9 cellular contexts compared by ENCODE assay signal in genomic region chr22:41411021-41411851, GRCh38. TPM values are rescaled to one million over a fixed set of nuclear protein-coding genes. Genes with fewer than 3 reads are reported as not detected.
DNase-seq lines count a peak whose midpoint lies in the region; ATAC-seq, FAIRE-seq and TF ChIP-seq lines count a peak whose summit lies in the region.
"Had no signal": no experiment of that assay in that cellular context is flagged by ENCODE, and none has a peak within 500 bp of the region (broad histone marks: within the 10 kb centered on the region; RNA-seq: fewer than 3 reads in every experiment).

No MANE protein-coding gene starts in this region.

- H3K27me3 ChIP-seq in CD8-positive, alpha-beta memory T cell (ENCODE audit: insufficient read depth, low read length, poor library complexity, severe bottlenecking): no peaks in the 10 kb centered on the region

- H3K27me3 Mint-ChIP-seq in CD8-positive, alpha-beta memory T cell: peaks cover 0 to 2% of the 10 kb centered on the region in 2 donors
- no peaks in the 10 kb centered on the region for H3K27me3 Mint-ChIP-seq in activated CD4-positive, alpha-beta memory T cell treated with anti-CD3 and anti-CD28 coated beads for 36 hours

- H3K4me1 ChIP-seq in CD8-positive, alpha-beta memory T cell (ENCODE audit: insufficient read depth, low read length): peaks cover 37% of the 10 kb centered on the region

- H3K4me1 Mint-ChIP-seq in CD8-positive, alpha-beta memory T cell: peaks cover 23 to 39% (median 30%) of the 10 kb centered on the region in 3 donors
- peaks cover 26% of the 10 kb centered on the region for H3K4me1 Mint-ChIP-seq in activated CD4-positive, alpha-beta memory T cell treated with anti-CD3 and anti-CD28 coated beads for 36 hours (ENCODE audit: low read depth)

- H3K4me3 Mint-ChIP-seq in CD8-positive, alpha-beta memory T cell: peak overlapping the region; percentile 4 to 60 (median 32)
- H3K4me3 Mint-ChIP-seq in activated CD4-positive, alpha-beta memory T cell treated with anti-CD3 and anti-CD28 coated beads for 36 hours: no peak overlapping the region

- DNase-seq in CD8-positive, alpha-beta memory T cell: no peak
- no peak for DNase-seq in activated CD4-positive, alpha-beta memory T cell treated with anti-CD3 and anti-CD28 coated beads for 36 hours
- DNase-seq in left cardiac atrium (no peak), putamen (ENCODE audit: low spot score) (peak; percentile 72), D341Med (ENCODE audit: low spot score) (no peak), D721Med (ENCODE audit: insufficient read length, low spot score) (no peak)
- DNase-seq in stimulated activated CD4-positive, alpha-beta T cell treated with anti-CD3 and anti-CD28 coated beads, Interleukin-1b, Interleukin-23, amount 100 ng/mL, for 48 hours: no peak
- DNase-seq: NCI-H1694 treated with DMSO at 0.1 percent for 48 hours had no signal

- no peak overlapping the region for H3K4me3 ChIP-seq in CD8-positive, alpha-beta memory T cell (ENCODE audit: low read length)

- H3K9me3 ChIP-seq in CD8-positive, alpha-beta memory T cell (ENCODE audit: low read length): no peaks in the 10 kb centered on the region

- peak overlapping the region; percentile 54 to 100 (median 86) for H3K27ac Mint-ChIP-seq in CD8-positive, alpha-beta memory T cell
- peak overlapping the region; percentile 74 for H3K27ac Mint-ChIP-seq in activated CD4-positive, alpha-beta memory T cell treated with anti-CD3 and anti-CD28 coated beads for 36 hours

- no peak for TF ChIP-seq CTCF in D721Med (IDR thresholded peaks at IDR 0.05; ENCODE audit: insufficient read depth, missing control alignments)

- FAIRE-seq in D721Med (lab: Jason Lieb, UNC): no peak

- H3K36me3 Mint-ChIP-seq in CD8-positive, alpha-beta memory T cell: peaks cover 0 to 8% (median 0%) of the 10 kb centered on the region in 3 donors
- H3K36me3 Mint-ChIP-seq in activated CD4-positive, alpha-beta memory T cell treated with anti-CD3 and anti-CD28 coated beads for 36 hours: peaks cover 9% of the 10 kb centered on the region

- intact Hi-C loops in activated CD4-positive, alpha-beta memory T cell treated with anti-CD3 and anti-CD28 coated beads for 36 hours (cut with micrococcal nuclease): no loop called here
- intact Hi-C loops in left cardiac atrium (cut with DNase I): no loop called here

- H3K36me3 ChIP-seq in CD8-positive, alpha-beta memory T cell (ENCODE audit: insufficient read depth, low read length): no peaks in the 10 kb centered on the region

- H3K27ac ChIP-seq in CD8-positive, alpha-beta memory T cell (ENCODE audit: low read depth, low read length): no peak overlapping the region

- H3K9me3 Mint-ChIP-seq in CD8-positive, alpha-beta memory T cell: no peaks in the 10 kb centered on the region
- no peaks in the 10 kb centered on the region for H3K9me3 Mint-ChIP-seq in activated CD4-positive, alpha-beta memory T cell treated with anti-CD3 and anti-CD28 coated beads for 36 hours

- POLR2A ChIA-PET in CD8-positive, alpha-beta memory T cell (lab: Charles Lee): interaction anchor here (1.2 to 2.2 kb wide), 3 partner anchors 32 to 133 kb away, joined by 5 read pairs; partner anchors contain the start of genes ACO2 and PHF5A
- POLR2A ChIA-PET in activated CD4-positive, alpha-beta memory T cell treated with anti-CD3 and anti-CD28 coated beads for 36 hours (lab: Charles Lee): interaction anchor here (2.2 kb wide), 1 partner anchor 210 kb away, joined by 5 read pairs; the partner anchor contains the start of genes DESI1 and XRCC6

- CTCF ChIA-PET in CD8-positive, alpha-beta memory T cell (lab: Charles Lee): interaction anchor here (1.1 to 1.6 kb wide), 5 partner anchors 36 to 256 kb away, joined by 3 to 5 read pairs (median 3); partner anchors contain the start of gene TOB2
- CTCF ChIA-PET in activated CD4-positive, alpha-beta memory T cell treated with anti-CD3 and anti-CD28 coated beads for 36 hours (lab: Charles Lee): interaction anchor here (0.7 to 2.2 kb wide), 4 partner anchors 26 to 115 kb away, joined by 3 to 10 read pairs (median 4); partner anchors contain the start of gene ZC3H7B

- ATAC-seq in left cardiac atrium: peak; percentile 16 to 18
- ATAC-seq in HG03432 (IDR thresholded peaks at IDR 0.05; ENCODE audit: unreplicated experiment): no peak

RNA-seq across cellular contexts. Expression of gene TEF, which starts 29.5 kb away (rescaled TPM):
- total RNA-seq in CD8-positive, alpha-beta memory T cell: 1 to 10 TPM; 1.8 to 3.5 TPM
- polyA plus RNA-seq in CD8-positive, alpha-beta memory T cell: 5.3 TPM
- 1 to 10 TPM; 1.4 to 1.6 TPM for total RNA-seq in activated CD4-positive, alpha-beta memory T cell treated with anti-CD3 and anti-CD28 coated beads for 36 hours
- 10 to 100 TPM; 14.0 to 24.5 TPM for total RNA-seq in left cardiac atrium

RNA-seq across cellular contexts. Expression of gene TOB2, which starts 35.4 kb away (rescaled TPM):
- 10 to 100 TPM; 56.4 to 59.8 TPM for total RNA-seq in CD8-positive, alpha-beta memory T cell
- 24.8 TPM for polyA plus RNA-seq in CD8-positive, alpha-beta memory T cell
- 10 to 100 TPM; 34.2 TPM for total RNA-seq in activated CD4-positive, alpha-beta memory T cell treated with anti-CD3 and anti-CD28 coated beads for 36 hours
- total RNA-seq in left cardiac atrium: 10 to 100 TPM; 57.4 to 63.1 TPM

RNA-seq across cellular contexts. Expression of gene PHF5A, which starts 57.3 kb away (rescaled TPM):
- total RNA-seq in CD8-positive, alpha-beta memory T cell: 100 to 1,000 TPM; 120 to 125 TPM
- 24.9 TPM for polyA plus RNA-seq in CD8-positive, alpha-beta memory T cell
- total RNA-seq in activated CD4-positive, alpha-beta memory T cell treated with anti-CD3 and anti-CD28 coated beads for 36 hours: 10 to 100 TPM; 55.4 to 60.0 TPM
- total RNA-seq in left cardiac atrium: 10 to 100 TPM; 22.8 to 28.1 TPM

RNA-seq across cellular contexts. Expression of gene ACO2, which starts 57.7 kb away (rescaled TPM):
- 100 to 1,000 TPM; 112 to 114 TPM for total RNA-seq in CD8-positive, alpha-beta memory T cell
- 92.5 TPM for polyA plus RNA-seq in CD8-positive, alpha-beta memory T cell
- total RNA-seq in activated CD4-positive, alpha-beta memory T cell treated with anti-CD3 and anti-CD28 coated beads for 36 hours: 100 to 1,000 TPM; 103 to 105 TPM
- total RNA-seq in left cardiac atrium: 100 to 1,000 TPM; 415 to 523 TPM
